Comparison of ENCODE assay signal across 8 cellular contexts in the genomic region with DNA sequence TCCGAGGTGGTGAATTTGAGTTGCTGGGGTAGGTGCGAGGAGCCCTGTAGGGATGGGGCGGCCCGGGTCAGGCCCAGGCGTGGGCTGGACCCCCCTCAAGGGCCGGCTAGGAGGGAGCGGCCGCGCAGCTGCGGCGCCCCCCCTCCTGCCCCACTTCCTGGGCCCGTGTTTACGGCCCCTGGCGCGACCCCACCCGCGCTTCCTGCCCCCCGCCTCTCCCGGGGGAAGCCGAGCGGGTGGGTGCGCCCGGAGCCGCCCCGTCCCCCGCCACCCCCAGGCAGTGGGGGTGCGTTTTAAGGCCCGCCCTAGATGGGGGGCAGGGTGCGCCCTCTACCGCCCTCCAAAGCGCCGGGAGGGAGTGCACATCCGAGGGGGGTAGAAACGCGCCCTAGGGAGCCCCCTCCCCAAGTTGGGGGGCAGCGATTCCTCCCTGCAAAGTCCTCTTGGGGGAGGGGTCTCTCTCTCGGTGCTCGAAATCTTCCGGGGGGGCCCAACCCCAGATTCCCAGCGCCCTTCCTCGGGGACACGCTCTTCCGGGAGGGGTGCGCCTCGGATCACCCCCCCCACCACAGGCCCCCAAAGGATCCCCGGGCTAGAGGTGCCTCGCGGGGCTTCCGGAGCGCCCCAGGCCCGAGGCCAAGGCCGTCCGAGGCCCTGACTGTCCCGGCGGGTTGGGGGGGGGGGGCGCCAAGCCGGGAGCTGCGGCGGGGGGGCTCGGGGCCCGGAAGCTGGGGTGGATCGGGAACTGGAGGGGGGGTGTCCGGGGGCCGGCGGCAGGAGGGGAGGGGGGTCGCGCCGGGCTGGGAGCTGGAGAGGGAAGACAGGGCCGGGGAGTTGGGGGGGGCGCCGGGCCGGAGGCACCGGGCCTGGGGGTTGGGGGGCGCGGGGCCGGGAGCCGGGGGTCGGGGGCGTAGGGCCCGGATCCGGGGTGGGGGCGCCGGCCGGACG. TPM values are rescaled to one million over a fixed set of nuclear protein-coding genes. Genes with fewer than 3 reads are reported as not detected.
DNase-seq lines count a peak whose midpoint lies in the region; ATAC-seq and TF ChIP-seq lines count a peak whose summit lies in the region.

No MANE protein-coding gene starts in this region.

- CTCF ChIA-PET in activated CD4-positive, alpha-beta memory T cell treated with anti-CD3 and anti-CD28 coated beads, Interleukin-2, amount 10 ng/mL, durations not matched to agents 7 days and 5 days (lab: Charles Lee): interaction anchor here (0.6 to 3.2 kb wide), 6 partner anchors 25 to 519 kb away, joined by 3 to 23 read pairs (median 5); no protein-coding TSS in a partner anchor

- DNase-seq in CD14-positive monocyte (ENCODE audit: low spot score) (no peak), midbrain (lab: John Stamatoyannopoulos, UW) (peak; percentile 67), SK-N-DZ (ENCODE audit: low spot score) (no peak)
- peak; percentile 75 for DNase-seq in activated CD4-positive, alpha-beta memory T cell treated with anti-CD3 and anti-CD28 coated beads, Interleukin-2, amount 10 ng/mL, durations not matched to agents 7 days and 5 days
- DNase-seq in effector memory CD8-positive, alpha-beta T cell: peak; percentile 71 to 78 (median 75)
- DNase-seq in stimulated activated CD8-positive, alpha-beta memory T cell treated with anti-CD3 and anti-CD28 coated beads, Interleukin-7, amount 100 ng/mL, for 4 hours (ENCODE audit: low read depth in 2 of 2): peak; percentile 47 to 77

- H3K4me3 Mint-ChIP-seq in CD14-positive monocyte: peak overlapping the region; percentile 71 to 76
- H3K4me3 Mint-ChIP-seq in activated CD4-positive, alpha-beta memory T cell treated with anti-CD3 and anti-CD28 coated beads, Interleukin-2, amount 10 ng/mL, durations not matched to agents 7 days and 5 days: peak overlapping the region; percentile 88
- peak overlapping the region; percentile 85 to 87 for H3K4me3 Mint-ChIP-seq in effector memory CD8-positive, alpha-beta T cell

- no peaks in the 10 kb centered on the region for H3K9me3 Mint-ChIP-seq in CD14-positive monocyte
- H3K9me3 Mint-ChIP-seq in activated CD4-positive, alpha-beta memory T cell treated with anti-CD3 and anti-CD28 coated beads, Interleukin-2, amount 10 ng/mL, durations not matched to agents 7 days and 5 days: no peaks in the 10 kb centered on the region
- no peaks in the 10 kb centered on the region for H3K9me3 Mint-ChIP-seq in effector memory CD8-positive, alpha-beta T cell

- H3K27me3 Mint-ChIP-seq in CD14-positive monocyte (ENCODE audit: low read depth in 3 of 3): peaks cover 2 to 6% (median 6%) of the 10 kb centered on the region in 3 donors
- H3K27me3 Mint-ChIP-seq in activated CD4-positive, alpha-beta memory T cell treated with anti-CD3 and anti-CD28 coated beads, Interleukin-2, amount 10 ng/mL, durations not matched to agents 7 days and 5 days: no peaks in the 10 kb centered on the region
- H3K27me3 Mint-ChIP-seq in effector memory CD8-positive, alpha-beta T cell: no peaks in the 10 kb centered on the region

- H3K27ac Mint-ChIP-seq in CD14-positive monocyte: peak overlapping the region in 3 of 7 donors; percentile 58 to 78 (median 77)
- H3K27ac Mint-ChIP-seq in activated CD4-positive, alpha-beta memory T cell treated with anti-CD3 and anti-CD28 coated beads, Interleukin-2, amount 10 ng/mL, durations not matched to agents 7 days and 5 days: peak overlapping the region; percentile 93
- H3K27ac Mint-ChIP-seq in effector memory CD8-positive, alpha-beta T cell: peak overlapping the region; percentile 74 to 85

- peaks cover 27 to 35% of the 10 kb centered on the region in 2 donors for H3K36me3 Mint-ChIP-seq in CD14-positive monocyte
- peaks cover 39% of the 10 kb centered on the region for H3K36me3 Mint-ChIP-seq in activated CD4-positive, alpha-beta memory T cell treated with anti-CD3 and anti-CD28 coated beads, Interleukin-2, amount 10 ng/mL, durations not matched to agents 7 days and 5 days (ENCODE audit: low read depth)
- peaks cover 53% of the 10 kb centered on the region for H3K36me3 Mint-ChIP-seq in effector memory CD8-positive, alpha-beta T cell (ENCODE audit: insufficient read depth)

- intact Hi-C loops in CD14-positive monocyte (cut with micrococcal nuclease): no loop called here

- POLR2A ChIA-PET in activated CD4-positive, alpha-beta memory T cell treated with anti-CD3 and anti-CD28 coated beads, Interleukin-2, amount 10 ng/mL, durations not matched to agents 7 days and 5 days (lab: Charles Lee): interaction anchor here (0.7 to 6.8 kb wide), 10 partner anchors 10 to 127 kb away, joined by 3 to 81 read pairs (median 6); a partner anchor contains a TSS

- peak; percentile 31 for TF ChIP-seq CTCF in CD14-positive monocyte (IDR thresholded peaks at IDR 0.05)

- peak; percentile 30 for ATAC-seq in HG03045 (IDR thresholded peaks at IDR 0.05; ENCODE audit: unreplicated experiment)
- ATAC-seq in effector memory CD8-positive, alpha-beta T cell (replicated peaks): peak; percentile 69
- ATAC-seq in GM19452 (IDR thresholded peaks at IDR 0.05; ENCODE audit: unreplicated experiment): no peak

- H3K4me1 Mint-ChIP-seq in CD14-positive monocyte: peaks cover 21% of the 10 kb centered on the region
- H3K4me1 Mint-ChIP-seq in activated CD4-positive, alpha-beta memory T cell treated with anti-CD3 and anti-CD28 coated beads, Interleukin-2, amount 10 ng/mL, durations not matched to agents 7 days and 5 days: peaks cover 45% of the 10 kb centered on the region
- H3K4me1 Mint-ChIP-seq in effector memory CD8-positive, alpha-beta T cell (ENCODE audit: low read depth in 2 of 2): peaks cover 27 to 46% of the 10 kb centered on the region in 2 donors

RNA-seq across cellular contexts. Expression of a gene that starts 0.8 kb away (rescaled TPM):
- 10 to 100 TPM; 27.5 to 34.4 TPM for polyA plus RNA-seq in CD14-positive monocyte
- total RNA-seq in activated CD4-positive, alpha-beta memory T cell treated with anti-CD3 and anti-CD28 coated beads, Interleukin-2, amount 10 ng/mL, durations not matched to agents 7 days and 5 days: 100 to 1,000 TPM; 712 to 724 TPM
- 197 and 209 TPM in 2 replicates for polyA plus RNA-seq in SK-N-DZ (2014; cell fraction: cytosol; rRNA removed)
- 168 and 213 TPM in 2 replicates for polyA plus RNA-seq in SK-N-DZ (2014; cell fraction: nucleus; rRNA removed)

RNA-seq across cellular contexts. Expression of a gene that starts 32.4 kb away (rescaled TPM):
- polyA plus RNA-seq in CD14-positive monocyte: not detected
- 1 to 10 TPM; 1.3 to 1.4 TPM for total RNA-seq in activated CD4-positive, alpha-beta memory T cell treated with anti-CD3 and anti-CD28 coated beads, Interleukin-2, amount 10 ng/mL, durations not matched to agents 7 days and 5 days
- 1.2 and 1.7 TPM in 2 replicates for polyA plus RNA-seq in SK-N-DZ (2014; cell fraction: cytosol; rRNA removed)
- polyA plus RNA-seq in SK-N-DZ (2014; cell fraction: nucleus; rRNA removed): 1.1 and 2.9 TPM in 2 replicates

RNA-seq across cellular contexts. Expression of a gene that starts 32.7 kb away (rescaled TPM):
- under 1 TPM; 0.25 to 0.37 TPM for polyA plus RNA-seq in CD14-positive monocyte
- total RNA-seq in activated CD4-positive, alpha-beta memory T cell treated with anti-CD3 and anti-CD28 coated beads, Interleukin-2, amount 10 ng/mL, durations not matched to agents 7 days and 5 days: under 1 TPM; 0.63 to 0.78 TPM
- 19.1 and 24.7 TPM in 2 replicates for polyA plus RNA-seq in SK-N-DZ (2014; cell fraction: cytosol; rRNA removed)
- polyA plus RNA-seq in SK-N-DZ (2014; cell fraction: nucleus; rRNA removed): 24.0 and 25.2 TPM in 2 replicates

Comparison
In these comparisons a context has a peak if more than half of its experiments do, and no peak if none do; other contexts are left out.
1. DNase-seq: peak in activated CD4-positive, alpha-beta memory T cell treated with anti-CD3 and anti-CD28 coated beads, Interleukin-2, amount 10 ng/mL, durations not matched to agents 7 days and 5 days (single experiment), effector memory CD8-positive, alpha-beta T cell (3 of 3), midbrain (single experiment) and stimulated activated CD8-positive, alpha-beta memory T cell treated with anti-CD3 and anti-CD28 coated beads, Interleukin-7, amount 100 ng/mL, for 4 hours (2 of 2); none in CD14-positive monocyte (single experiment) and SK-N-DZ (single experiment).
2. Peak in every context shown above with its lines, with median percentiles within 50 percentile points of each other: H3K4me3 Mint-ChIP-seq.